Comparison of ENCODE assay signal across 23 cellular contexts in the genomic region with DNA sequence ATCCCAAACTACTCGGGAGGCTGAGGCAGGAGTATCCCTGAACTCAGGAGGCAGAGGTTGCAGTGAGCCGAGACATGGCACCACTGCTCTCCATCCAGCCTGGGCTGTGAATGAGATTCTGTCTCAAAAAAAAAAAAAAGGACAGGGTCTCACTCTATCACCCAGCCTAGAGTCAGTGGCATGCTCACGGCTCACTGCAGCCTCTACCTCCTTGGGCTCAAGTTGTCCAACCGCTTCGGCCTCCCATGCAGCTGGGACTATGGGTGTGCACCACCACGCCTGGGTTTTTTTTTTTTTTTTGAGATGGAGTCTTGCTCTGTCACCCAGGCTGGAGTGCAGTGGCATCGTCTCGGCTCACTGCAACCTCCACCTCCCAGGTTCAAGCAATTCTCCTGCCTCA.
"Had no signal": no experiment of that assay in that cellular context is flagged by ENCODE, and none has a peak within 500 bp of the region (broad histone marks: within the 10 kb centered on the region; RNA-seq: fewer than 3 reads in every experiment).

No MANE protein-coding gene starts in this region.

- ATAC-seq: activated CD4-positive, alpha-beta T cell treated with anti-CD3 and anti-CD28 coated beads for 36 hours; activated CD8-positive, alpha-beta memory T cell treated with anti-CD3 and anti-CD28 coated beads, Interleukin-2, amount 10 ng/mL, durations not matched to agents 7 days and 5 days; activated CD8-positive, alpha-beta T cell treated with anti-CD3 and anti-CD28 coated beads, Interleukin-2, amount 10 ng/mL, durations not matched to agents 7 days and 5 days; esophagus mucosa; heart left ventricle had no signal

- DNase-seq: activated CD4-positive, CD25-positive, alpha-beta regulatory T cell; activated CD4-positive, CD25-positive, alpha-beta regulatory T cell treated with anti-CD3 and anti-CD28 coated beads, Interleukin-2, amount 50 U/mL, for 72 hours; activated CD8-positive, alpha-beta memory T cell treated with anti-CD3 and anti-CD28 coated beads, Interleukin-2, amount 10 ng/mL, durations not matched to agents 7 days and 5 days; activated CD8-positive, alpha-beta memory T cell treated with anti-CD3 and anti-CD28 coated beads, Interleukin-2, amount 50 U/mL, for 4 hours; activated CD8-positive, alpha-beta T cell treated with anti-CD3 and anti-CD28 coated beads, Interleukin-2, amount 10 ng/mL, durations not matched to agents 7 days and 5 days; activated effector memory CD4-positive, alpha-beta T cell treated with anti-CD3 and anti-CD28 coated beads, Interleukin-2, amount 50 U/mL, for 16 hours; activated naive CD4-positive, alpha-beta T cell treated with anti-CD3 and anti-CD28 coated beads, Interleukin-2, amount 50 U/mL, for 16 hours; activated T-cell treated with anti-CD3 and anti-CD28 coated beads, Interleukin-2, amount 50 U/mL, for 1 hour; amniotic stem cell; anterior cingulate cortex; brain microvascular endothelial cell; effector memory CD4-positive, alpha-beta T cell; foreskin fibroblast; glutamatergic neuron; heart left ventricle; T-helper 2 cell had no signal

- FAIRE-seq: astrocyte, bronchial epithelial cell, frontal cortex had no signal

- H3K4me3 ChIP-seq: coronary artery, dorsolateral prefrontal cortex, heart left ventricle had no signal

- H3K27ac ChIP-seq: brain microvascular endothelial cell, coronary artery, heart left ventricle had no signal

- H3K27me3 ChIP-seq: brain microvascular endothelial cell, dorsolateral prefrontal cortex, heart left ventricle had no signal
